1 cellular context compared by ENCODE assay signal in the genomic region with DNA sequence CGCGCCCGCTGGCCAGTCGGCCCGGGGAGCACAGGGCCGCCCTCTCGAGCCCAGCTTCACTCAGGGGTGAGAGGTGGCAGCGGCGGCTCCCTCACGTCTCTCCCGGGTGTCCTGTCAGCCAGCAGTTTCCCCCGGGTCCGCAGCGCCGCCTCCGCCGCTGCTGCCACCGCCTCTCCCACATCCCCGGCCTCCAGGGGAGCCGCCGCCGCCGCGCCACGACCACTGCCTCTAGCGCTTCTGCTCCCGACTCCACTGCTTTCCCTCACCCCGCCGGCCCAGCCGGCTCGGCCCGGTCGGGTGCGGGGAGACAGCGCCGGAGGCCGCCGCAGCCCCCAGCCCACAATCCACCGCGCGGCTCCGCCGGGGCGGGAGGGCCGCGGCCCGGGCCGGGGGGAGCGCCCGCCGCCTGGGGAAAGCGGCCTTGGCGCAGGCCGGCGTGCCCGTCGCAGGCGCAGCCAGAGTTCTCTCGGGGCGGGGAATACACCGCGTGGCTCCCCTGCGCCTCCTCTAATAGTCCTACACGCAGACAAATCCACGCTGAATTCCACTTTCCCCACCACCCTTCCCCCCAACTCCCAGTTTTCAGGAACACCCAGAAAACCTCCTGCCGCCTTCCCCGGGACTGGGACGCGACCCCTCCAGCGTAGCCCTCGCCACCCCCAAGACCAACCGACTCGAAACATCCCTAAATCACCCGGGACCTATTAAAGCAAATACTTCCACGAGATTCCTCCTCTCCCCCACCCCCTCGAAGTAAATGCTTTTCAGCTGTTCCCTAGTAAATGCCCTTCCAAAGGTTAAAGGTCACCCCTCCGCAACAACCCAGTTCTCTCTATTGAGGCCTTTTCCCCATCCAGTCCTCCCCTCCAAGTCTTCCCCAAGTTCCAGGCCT.
A peak's percentile ranks its signal among the peaks of the same experiment; 100 is the strongest.
TF ChIP-seq lines count a peak whose summit lies in the region.

A gene with protein sequence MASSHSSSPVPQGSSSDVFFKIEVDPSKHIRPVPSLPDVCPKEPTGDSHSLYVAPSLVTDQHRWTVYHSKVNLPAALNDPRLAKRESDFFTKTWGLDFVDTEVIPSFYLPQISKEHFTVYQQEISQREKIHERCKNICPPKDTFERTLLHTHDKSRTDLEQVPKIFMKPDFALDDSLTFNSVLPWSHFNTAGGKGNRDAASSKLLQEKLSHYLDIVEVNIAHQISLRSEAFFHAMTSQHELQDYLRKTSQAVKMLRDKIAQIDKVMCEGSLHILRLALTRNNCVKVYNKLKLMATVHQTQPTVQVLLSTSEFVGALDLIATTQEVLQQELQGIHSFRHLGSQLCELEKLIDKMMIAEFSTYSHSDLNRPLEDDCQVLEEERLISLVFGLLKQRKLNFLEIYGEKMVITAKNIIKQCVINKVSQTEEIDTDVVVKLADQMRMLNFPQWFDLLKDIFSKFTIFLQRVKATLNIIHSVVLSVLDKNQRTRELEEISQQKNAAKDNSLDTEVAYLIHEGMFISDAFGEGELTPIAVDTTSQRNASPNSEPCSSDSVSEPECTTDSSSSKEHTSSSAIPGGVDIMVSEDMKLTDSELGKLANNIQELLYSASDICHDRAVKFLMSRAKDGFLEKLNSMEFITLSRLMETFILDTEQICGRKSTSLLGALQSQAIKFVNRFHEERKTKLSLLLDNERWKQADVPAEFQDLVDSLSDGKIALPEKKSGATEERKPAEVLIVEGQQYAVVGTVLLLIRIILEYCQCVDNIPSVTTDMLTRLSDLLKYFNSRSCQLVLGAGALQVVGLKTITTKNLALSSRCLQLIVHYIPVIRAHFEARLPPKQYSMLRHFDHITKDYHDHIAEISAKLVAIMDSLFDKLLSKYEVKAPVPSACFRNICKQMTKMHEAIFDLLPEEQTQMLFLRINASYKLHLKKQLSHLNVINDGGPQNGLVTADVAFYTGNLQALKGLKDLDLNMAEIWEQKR (minus strand): TSS at position 346 of the 892 bp plus-strand sequence. CDS start 35,429 bp downstream, outside the sequence.

TF ChIP-seq in PFSK-1, 5 proteins besides CTCF, POLR2A, EP300 and RAD21:
- TF ChIP-seq, protein P1, sequence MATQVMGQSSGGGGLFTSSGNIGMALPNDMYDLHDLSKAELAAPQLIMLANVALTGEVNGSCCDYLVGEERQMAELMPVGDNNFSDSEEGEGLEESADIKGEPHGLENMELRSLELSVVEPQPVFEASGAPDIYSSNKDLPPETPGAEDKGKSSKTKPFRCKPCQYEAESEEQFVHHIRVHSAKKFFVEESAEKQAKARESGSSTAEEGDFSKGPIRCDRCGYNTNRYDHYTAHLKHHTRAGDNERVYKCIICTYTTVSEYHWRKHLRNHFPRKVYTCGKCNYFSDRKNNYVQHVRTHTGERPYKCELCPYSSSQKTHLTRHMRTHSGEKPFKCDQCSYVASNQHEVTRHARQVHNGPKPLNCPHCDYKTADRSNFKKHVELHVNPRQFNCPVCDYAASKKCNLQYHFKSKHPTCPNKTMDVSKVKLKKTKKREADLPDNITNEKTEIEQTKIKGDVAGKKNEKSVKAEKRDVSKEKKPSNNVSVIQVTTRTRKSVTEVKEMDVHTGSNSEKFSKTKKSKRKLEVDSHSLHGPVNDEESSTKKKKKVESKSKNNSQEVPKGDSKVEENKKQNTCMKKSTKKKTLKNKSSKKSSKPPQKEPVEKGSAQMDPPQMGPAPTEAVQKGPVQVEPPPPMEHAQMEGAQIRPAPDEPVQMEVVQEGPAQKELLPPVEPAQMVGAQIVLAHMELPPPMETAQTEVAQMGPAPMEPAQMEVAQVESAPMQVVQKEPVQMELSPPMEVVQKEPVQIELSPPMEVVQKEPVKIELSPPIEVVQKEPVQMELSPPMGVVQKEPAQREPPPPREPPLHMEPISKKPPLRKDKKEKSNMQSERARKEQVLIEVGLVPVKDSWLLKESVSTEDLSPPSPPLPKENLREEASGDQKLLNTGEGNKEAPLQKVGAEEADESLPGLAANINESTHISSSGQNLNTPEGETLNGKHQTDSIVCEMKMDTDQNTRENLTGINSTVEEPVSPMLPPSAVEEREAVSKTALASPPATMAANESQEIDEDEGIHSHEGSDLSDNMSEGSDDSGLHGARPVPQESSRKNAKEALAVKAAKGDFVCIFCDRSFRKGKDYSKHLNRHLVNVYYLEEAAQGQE (IDR thresholded peaks at IDR 0.05; ENCODE audit: insufficient read depth in 1 of 2, low read depth in 2 of 2, low read length in 2 of 2) = no peak
- peak; percentile 52 for TF ChIP-seq FOXP2 (optimal IDR thresholded peaks at IDR 0.05; ENCODE audit: borderline replicate concordance, extremely low read depth, extremely low read length, insufficient read depth)
- TF ChIP-seq POLR2AphosphoS5 (IDR thresholded peaks at IDR 0.05; ENCODE audit: low read depth, low read length) = peak; percentile 42
- TF ChIP-seq TAF1 (IDR thresholded peaks at IDR 0.05; ENCODE audit: borderline replicate concordance, insufficient read depth, low read length) = peak; percentile 21; the same call in 1 of the 2 replicates
- 0 out of 2 replicates have a peak, but pooled peaks have one; percentile 37 for TF ChIP-seq SIN3A (IDR thresholded peaks at IDR 0.05; ENCODE audit: borderline replicate concordance, insufficient read depth, low read length)
TF ChIP-seq in PFSK-1: peak in this region for 4.
